Comparison of ENCODE assay signal across 9 cellular contexts in genomic region chr1:6466023-6466422, GRCh38. TPM values are rescaled to one million over a fixed set of nuclear protein-coding genes. Genes with fewer than 3 reads are reported as not detected.
A peak's percentile ranks its signal among the peaks of the same experiment; 100 is the strongest.
DNase-seq lines count a peak whose midpoint lies in the region; TF ChIP-seq lines count a peak whose summit lies in the region.
"Had no signal": no experiment of that assay in that cellular context is flagged by ENCODE, and none has a peak within 500 bp of the region (broad histone marks: within the 10 kb centered on the region; RNA-seq: fewer than 3 reads in every experiment).

A gene with protein sequence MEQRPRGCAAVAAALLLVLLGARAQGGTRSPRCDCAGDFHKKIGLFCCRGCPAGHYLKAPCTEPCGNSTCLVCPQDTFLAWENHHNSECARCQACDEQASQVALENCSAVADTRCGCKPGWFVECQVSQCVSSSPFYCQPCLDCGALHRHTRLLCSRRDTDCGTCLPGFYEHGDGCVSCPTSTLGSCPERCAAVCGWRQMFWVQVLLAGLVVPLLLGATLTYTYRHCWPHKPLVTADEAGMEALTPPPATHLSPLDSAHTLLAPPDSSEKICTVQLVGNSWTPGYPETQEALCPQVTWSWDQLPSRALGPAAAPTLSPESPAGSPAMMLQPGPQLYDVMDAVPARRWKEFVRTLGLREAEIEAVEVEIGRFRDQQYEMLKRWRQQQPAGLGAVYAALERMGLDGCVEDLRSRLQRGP (minus strand): TSS chr1:6466173. CDS start chr1:6466107, 66 bp downstream.

- H2BK5ac ChIP-seq in mesendoderm (ENCODE audit: low read length): no peak within 1 kb of the TSS

- H3K18ac ChIP-seq in mesendoderm (ENCODE audit: low read length): no peak within 1 kb of the TSS

- no peak within 1 kb of the TSS for H2AK5ac ChIP-seq in mesendoderm (ENCODE audit: low read length)

- H4K5ac ChIP-seq in mesendoderm (ENCODE audit: low read length): no peak within 1 kb of the TSS

- H2BK15ac ChIP-seq in mesendoderm (replicated peaks; ENCODE audit: low read depth): no peak within 1 kb of the TSS

- no peak within 1 kb of the TSS for H3K4ac ChIP-seq in mesendoderm (ENCODE audit: low read depth, low read length)

- peak within 1 kb of the TSS; percentile 74 for H3K23ac ChIP-seq in mesendoderm (ENCODE audit: low read length)

- H4K8ac ChIP-seq in mesendoderm (ENCODE audit: low read depth, low read length): no peak within 1 kb of the TSS

- H3K4me3 ChIP-seq in mesendoderm (ENCODE audit: low read length): no peak within 1 kb of the TSS

- peak within 1 kb of the TSS; percentile 83 for H3K56ac ChIP-seq in mesendoderm (ENCODE audit: low read length)

- H3K4me3 Mint-ChIP-seq in activated naive CD8-positive, alpha-beta T cell treated with anti-CD3 and anti-CD28 coated beads for 36 hours: peak within 1 kb of the TSS; percentile 79
- H3K4me3 Mint-ChIP-seq in type B pancreatic cell: no peak within 1 kb of the TSS

- H3K27me3 ChIP-seq in mesendoderm (ENCODE audit: insufficient read depth, low read length, poor library complexity): no peaks in the 10 kb centered on the region

- DNase-seq in NCI-H1105 treated with DMSO at 0.1 percent for 48 hours (lab: John Stamatoyannopoulos, UW) (peak; percentile 27), NCI-H1105 (lab: John Stamatoyannopoulos, UW) (no peak), mesendoderm (peak; percentile 63), type B pancreatic cell (ENCODE audit: extremely low spot score, unreplicated experiment) (no peak), AG08395 (ENCODE audit: low spot score) (no peak), NCI-H1930 (lab: John Stamatoyannopoulos, UW) (no peak), NCI-H446 treated with DMSO at 0.1 percent for 48 hours (lab: John Stamatoyannopoulos, UW) (no peak)
- peak; percentile 75 for DNase-seq in activated naive CD8-positive, alpha-beta T cell treated with anti-CD3 and anti-CD28 coated beads for 36 hours

- peak within 1 kb of the TSS; percentile 26 for H3K4me2 ChIP-seq in mesendoderm (ENCODE audit: low read length)

- WGBS in mesendoderm (ENCODE audit: extremely low coverage, insufficient coverage, low lambda C conversion rate): no CpG with 5 or more reads among the region's 43 CpGs

- no peak within 1 kb of the TSS for H3K27ac ChIP-seq in mesendoderm (ENCODE audit: low read depth, low read length)
- H3K27ac ChIP-seq: 22Rv1 had no signal

- peaks cover 2% of the 10 kb centered on the region for H3K36me3 ChIP-seq in mesendoderm (ENCODE audit: control insufficient read depth, insufficient read depth, low read length)

- H3K27me3 Mint-ChIP-seq in activated naive CD8-positive, alpha-beta T cell treated with anti-CD3 and anti-CD28 coated beads for 36 hours: no peaks in the 10 kb centered on the region
- H3K27me3 Mint-ChIP-seq in type B pancreatic cell: peaks cover 3% of the 10 kb centered on the region

- no peaks in the 10 kb centered on the region for H3K4me1 ChIP-seq in mesendoderm (ENCODE audit: control insufficient read depth, low read depth, low read length)

- H3K79me1 ChIP-seq in mesendoderm (ENCODE audit: low read length): no peaks in the 10 kb centered on the region

- H3K79me2 ChIP-seq in mesendoderm (ENCODE audit: control insufficient read depth, insufficient read depth, low read length): no peaks in the 10 kb centered on the region

- peak within 1 kb of the TSS; percentile 88 for H3K27ac Mint-ChIP-seq in activated naive CD8-positive, alpha-beta T cell treated with anti-CD3 and anti-CD28 coated beads for 36 hours
- no peak within 1 kb of the TSS for H3K27ac Mint-ChIP-seq in type B pancreatic cell

- H2BK120ac ChIP-seq in mesendoderm (ENCODE audit: low read depth, low read length): no peak within 1 kb of the TSS

- peaks cover 30% of the 10 kb centered on the region for H3K4me1 Mint-ChIP-seq in activated naive CD8-positive, alpha-beta T cell treated with anti-CD3 and anti-CD28 coated beads for 36 hours
- no peaks in the 10 kb centered on the region for H3K4me1 Mint-ChIP-seq in type B pancreatic cell (ENCODE audit: unreplicated experiment)

- H3K9ac ChIP-seq in mesendoderm (ENCODE audit: low read length): peak within 1 kb of the TSS; percentile 55

- H3K9me3 Mint-ChIP-seq in activated naive CD8-positive, alpha-beta T cell treated with anti-CD3 and anti-CD28 coated beads for 36 hours: no peaks in the 10 kb centered on the region
- no peaks in the 10 kb centered on the region for H3K9me3 Mint-ChIP-seq in type B pancreatic cell

- H3K36me3 Mint-ChIP-seq in activated naive CD8-positive, alpha-beta T cell treated with anti-CD3 and anti-CD28 coated beads for 36 hours: peaks cover 25% of the 10 kb centered on the region
- peaks cover 8% of the 10 kb centered on the region for H3K36me3 Mint-ChIP-seq in type B pancreatic cell

- TF ChIP-seq CTCF in type B pancreatic cell (conservative IDR thresholded peaks at IDR 0.05): no peak

RNA-seq across cellular contexts. Expression of the gene that starts here (rescaled TPM):
- total RNA-seq in activated naive CD8-positive, alpha-beta T cell treated with anti-CD3 and anti-CD28 coated beads for 36 hours: 10 to 100 TPM; 64.7 to 67.8 TPM
- 4.0 TPM for polyA plus RNA-seq in mesendoderm (2013, experiment 1 of 2)
- polyA plus RNA-seq in mesendoderm (2013, experiment 2 of 2): 3.9 TPM
- total RNA-seq in type B pancreatic cell (ENCODE audit: low replicate concordance): 27.0 and 29.4 TPM in 2 replicates

Comparison
In these comparisons a context has a peak if more than half of its experiments do, and no peak if none do; other contexts are left out.
1. DNase-seq: peak in NCI-H1105 treated with DMSO at 0.1 percent for 48 hours (single experiment), activated naive CD8-positive, alpha-beta T cell treated with anti-CD3 and anti-CD28 coated beads for 36 hours (single experiment) and mesendoderm (single experiment); none in NCI-H1105 (single experiment), type B pancreatic cell (single experiment), AG08395 (single experiment), NCI-H1930 (0 of 2) and NCI-H446 treated with DMSO at 0.1 percent for 48 hours (single experiment).